In genomic region chr3:181956122-181956521, GRCh38 we compare ENCODE assay signal across 21 cellular contexts.
DNase-seq lines count a peak whose midpoint lies in the region; ATAC-seq and TF ChIP-seq lines count a peak whose summit lies in the region.
"Had no signal": no experiment of that assay in that cellular context is flagged by ENCODE, and none has a peak within 500 bp of the region (broad histone marks: within the 10 kb centered on the region; RNA-seq: fewer than 3 reads in every experiment).

No MANE protein-coding gene starts in this region.

- no peak overlapping the region for H3K4me3 ChIP-seq in esophagus squamous epithelium
- H3K4me3 ChIP-seq in A673 (ENCODE audit: low read depth, low read length, poor library complexity, severe bottlenecking), result no peak overlapping the region
- no peak overlapping the region for H3K4me3 ChIP-seq in right lobe of liver
- H3K4me3 ChIP-seq: upper lobe of left lung had no signal

- DNase-seq in esophagus squamous epithelium (lab: John Stamatoyannopoulos, UW) (no peak), A673 (ENCODE audit: low spot score) (no peak), right lobe of liver (no peak), ACHN (no peak)
- DNase-seq: activated CD4-positive, alpha-beta T cell treated with anti-CD3 and anti-CD28 coated beads, Interleukin-2, amount 10 ng/mL, durations not matched to agents 7 days and 5 days; activated naive CD4-positive, alpha-beta T cell treated with Interleukin-2 at 50 U/mL for 16 hours; CD4-positive, alpha-beta memory T cell; DMS53; effector CD8-positive, alpha-beta T cell; glutamatergic neuron; Kasumi-1; NCI-H1417 treated with DMSO at 0.1 percent for 48 hours; NCI-H2171 treated with DMSO at 0.1 percent for 48 hours; NCI-H774; stimulated activated naive CD4-positive, alpha-beta T cell treated with Interleukin-2 at 50 U/mL for 16 hours had no signal

- POLR2A ChIA-PET in A673 (lab: Charles Lee; ENCODE audit: low non-redundant PET), result no interaction called here

- no peak for TF ChIP-seq POLR2A in esophagus squamous epithelium (IDR thresholded peaks at IDR 0.05)
- TF ChIP-seq POLR2A in right lobe of liver (IDR thresholded peaks at IDR 0.05), result no peak

- peak overlapping the region; percentile 50 to 64 (median 58) for H3K27ac ChIP-seq in esophagus squamous epithelium
- H3K27ac ChIP-seq in A673 (ENCODE audit: low read depth, low read length, poor library complexity, severe bottlenecking), result no peak overlapping the region
- H3K27ac ChIP-seq in right lobe of liver, result no peak overlapping the region
- H3K27ac ChIP-seq: upper lobe of left lung had no signal

- H3K4me1 ChIP-seq in esophagus squamous epithelium, result peaks cover 0 to 20% (median 0%) of the 10 kb centered on the region in 3 donors
- H3K4me1 ChIP-seq in A673 (ENCODE audit: insufficient read depth, low read length, poor library complexity, severe bottlenecking), result no peaks in the 10 kb centered on the region
- H3K4me1 ChIP-seq in right lobe of liver, result no peaks in the 10 kb centered on the region
- H3K4me1 ChIP-seq: upper lobe of left lung had no signal

- WGBS in esophagus squamous epithelium, 2 donors, result 37 to 85% methylated on average over 2 of the region's 5 CpGs
- 72% methylated on average over 5 of the region's 5 CpGs for WGBS in right lobe of liver (ENCODE audit: insufficient coverage, low coverage, low lambda C conversion rate, missing lambda C conversion rate)

- TF ChIP-seq CTCF in esophagus squamous epithelium (IDR thresholded peaks at IDR 0.05) (no peak), A673 (conservative IDR thresholded peaks at IDR 0.05; ENCODE audit: low read depth, low read length) (no peak), right lobe of liver (IDR thresholded peaks at IDR 0.05) (no peak)

- ATAC-seq in GM18499 (IDR thresholded peaks at IDR 0.05; ENCODE audit: insufficient read depth, unreplicated experiment) (peak; percentile 37), GM21723 (IDR thresholded peaks at IDR 0.05; ENCODE audit: unreplicated experiment) (peak; percentile 48), HG03442 (IDR thresholded peaks at IDR 0.05; ENCODE audit: unreplicated experiment) (peak; percentile 33), HG03025 (IDR thresholded peaks at IDR 0.05; ENCODE audit: low FRiP score, unreplicated experiment) (no peak), right lobe of liver (no peak)
- ATAC-seq: sciatic nerve had no signal

- intact Hi-C loops in esophagus squamous epithelium (cut with DNase I) (no loop called here), A673 (cut with micrococcal nuclease; ENCODE audit: unreplicated experiment) (no loop called here), right lobe of liver (cut with DNase I) (no loop called here)

- no TSS peak for BruUV-seq in A673 (replicated peaks; lab: Mats Ljungman, UMichigan)

- in situ Hi-C loops in ACHN (cut with HindIII; ENCODE audit: low pct_ligation_motif_present, low pct_unique_long_range_greater_than_20kb, low sequenced_read_pairs), result no loop called here

- CTCF ChIA-PET in A673 (lab: Charles Lee), result no interaction called here

- H3K27me3 ChIP-seq in esophagus squamous epithelium, result no peaks in the 10 kb centered on the region
- no peaks in the 10 kb centered on the region for H3K27me3 ChIP-seq in A673 (replicated peaks; ENCODE audit: insufficient read depth, low read depth, low read length, poor library complexity)
- no peaks in the 10 kb centered on the region for H3K27me3 ChIP-seq in right lobe of liver
- H3K27me3 ChIP-seq: upper lobe of left lung had no signal

- H3K36me3 ChIP-seq in esophagus squamous epithelium (no peaks in the 10 kb centered on the region), A673 (ENCODE audit: insufficient read depth, low read length, poor library complexity, severe bottlenecking) (no peaks in the 10 kb centered on the region), right lobe of liver (no peaks in the 10 kb centered on the region)
- H3K36me3 ChIP-seq: upper lobe of left lung had no signal

- H3K9me3 ChIP-seq in esophagus squamous epithelium (no peaks in the 10 kb centered on the region), A673 (ENCODE audit: low read depth, low read length, poor library complexity, severe bottlenecking) (no peaks in the 10 kb centered on the region), right lobe of liver (no peaks in the 10 kb centered on the region)
- H3K9me3 ChIP-seq: upper lobe of left lung had no signal

Comparison
In these comparisons a context has a peak if more than half of its experiments do, and no peak if none do; other contexts are left out.
1. ATAC-seq: peak in GM18499 (single experiment), GM21723 (single experiment) and HG03442 (single experiment); none in HG03025 (single experiment) and right lobe of liver (0 of 4).
2. H3K27ac ChIP-seq: peak in esophagus squamous epithelium (4 of 4); none in A673 (single experiment) and right lobe of liver (0 of 3).